In the genomic region with DNA sequence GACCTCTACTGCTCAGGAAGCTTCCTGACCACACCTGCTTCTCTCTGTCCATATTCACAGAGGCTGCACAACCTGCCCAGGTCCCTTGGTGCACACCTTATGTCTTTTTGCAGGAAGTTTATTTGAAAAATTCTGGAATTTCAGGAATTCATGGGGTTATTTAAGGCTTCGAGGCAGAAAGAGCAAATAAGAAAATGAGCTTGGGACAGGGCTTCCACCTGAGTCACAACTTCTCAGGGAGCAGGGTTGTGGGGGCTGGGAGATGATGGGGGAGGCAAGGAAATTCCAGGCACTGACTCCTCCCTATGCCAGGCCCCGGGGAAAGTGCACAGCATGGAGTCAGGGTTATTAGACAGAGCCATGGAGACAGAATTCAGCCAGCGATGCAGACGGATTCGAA, we compare ENCODE assay signal across 29 cellular contexts. TPM values are rescaled to one million over a fixed set of nuclear protein-coding genes. Genes with fewer than 3 reads are reported as not detected.
A peak's percentile ranks its signal among the peaks of the same experiment; 100 is the strongest.
DNase-seq lines count a peak whose midpoint lies in the region.
"Had no signal": no experiment of that assay in that cellular context is flagged by ENCODE, and none has a peak within 500 bp of the region (broad histone marks: within the 10 kb centered on the region; RNA-seq: fewer than 3 reads in every experiment).

No MANE protein-coding gene starts in this region.

- peak; percentile 40 for DNase-seq in EH (ENCODE audit: low read depth)
- DNase-seq in M059J (ENCODE audit: low read depth): peak; percentile 53
- DNase-seq in astrocyte of the hippocampus (ENCODE audit: low read depth, low spot score): peak; percentile 30
- DNase-seq in renal cortical epithelial cell (ENCODE audit: low read depth): peak; percentile 81
- no peak for DNase-seq in mucosa of gallbladder (ENCODE audit: low spot score)
- DNase-seq in NCI-H524 (lab: John Stamatoyannopoulos, UW): no peak
- no peak for DNase-seq in NCI-H69 (lab: John Stamatoyannopoulos, UW)
- DNase-seq: activated CD4-positive, alpha-beta T cell treated with anti-CD3 and anti-CD28 coated beads for 48 hours; activated gamma-delta T cell; activated naive CD8-positive, alpha-beta T cell treated with anti-CD3 and anti-CD28 coated beads for 36 hours; activated T-cell treated with anti-CD3 and anti-CD28 coated beads, Interleukin-2, amount 50 U/mL, for 1 hour; aorta; colonic mucosa; COR-L47; effector CD4-positive, alpha-beta T cell; hypothalamus; mesenchymal stem cell; NCI-H1105 treated with DMSO at 0.1 percent for 48 hours; NCI-H187 treated with DMSO at 0.1 percent for 48 hours; NCI-H2171 treated with DMSO at 0.1 percent for 48 hours; NCI-H524 treated with DMSO at 0.1 percent for 48 hours; NK-92 treated with Interleukin-12 subunit alpha and Interleukin-12 subunit beta, amount 100 ng/mL, for 24 hours; SJCRH30; small intestine; stimulated activated naive CD4-positive, alpha-beta T cell treated with Interleukin-2 at 50 U/mL for 16 hours; SW 1271; uterus had no signal

RNA-seq across cellular contexts. Expression of a gene that starts 57.7 kb away (rescaled TPM):
- total RNA-seq in M059J (2014; rRNA removed; shearing (Covaris generic)): 0.94 and 0.96 TPM in 2 replicates
- 0.52 and 3.0 TPM in 2 replicates for total RNA-seq in renal cortical epithelial cell
- 1.1 TPM for total RNA-seq in mucosa of gallbladder
- total RNA-seq: activated CD8-positive, alpha-beta memory T cell treated with anti-CD3 and anti-CD28 coated beads for 36 hours; activated naive CD8-positive, alpha-beta T cell treated with anti-CD3 and anti-CD28 coated beads for 36 hours; K562; SJCRH30 had no signal

Comparison
In these comparisons a context has a peak if more than half of its experiments do, and no peak if none do; other contexts are left out.
1. DNase-seq: peak in EH (single experiment), M059J (single experiment), astrocyte of the hippocampus (single experiment) and renal cortical epithelial cell (single experiment); none in mucosa of gallbladder (single experiment), NCI-H524 (0 of 2) and NCI-H69 (single experiment).